ENCODE assay signal across 7 cellular contexts in the genomic region with DNA sequence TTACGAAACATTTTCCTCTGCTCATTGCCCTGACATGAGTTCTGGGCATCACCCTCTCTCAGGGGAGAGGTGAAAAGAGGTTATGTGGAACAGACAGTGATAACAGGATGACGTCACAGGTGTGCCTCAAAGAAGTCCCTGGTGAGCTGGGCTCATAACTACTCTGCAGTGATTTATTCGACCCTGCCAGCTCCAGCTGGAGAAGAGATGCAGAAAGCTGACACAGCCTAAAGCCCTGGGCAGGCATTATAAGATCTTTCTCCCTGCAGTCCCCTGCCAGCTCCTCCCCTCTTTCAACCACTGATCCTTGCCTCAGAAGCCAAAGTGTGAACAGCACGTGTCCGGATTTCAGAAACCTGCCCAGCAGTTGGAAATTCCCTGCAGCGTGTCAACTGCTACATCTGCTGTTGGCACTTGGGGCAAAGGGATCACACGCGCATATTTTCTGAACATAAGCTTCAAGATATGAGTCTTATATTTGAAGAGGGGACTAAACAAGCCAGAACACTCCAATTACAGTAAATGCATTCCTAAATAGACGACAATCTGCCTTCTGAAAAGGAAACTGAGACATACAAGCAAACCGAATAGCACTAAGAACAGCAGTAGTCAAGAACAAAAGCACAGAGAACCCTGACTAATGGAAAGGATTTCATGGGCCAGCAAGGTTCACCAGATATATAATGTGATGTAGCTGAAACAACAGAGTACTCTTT.
A peak's percentile ranks its signal among the peaks of the same experiment; 100 is the strongest.
DNase-seq lines count a peak whose midpoint lies in the region; ATAC-seq and TF ChIP-seq lines count a peak whose summit lies in the region.

No MANE protein-coding gene starts in this region.

- H3K4me2 ChIP-seq in fibroblast of lung (ENCODE audit: extremely low read depth, insufficient read depth, low read length) (peak overlapping the region; percentile 17), GM23338 (no peak overlapping the region)

- peak; percentile 51 for ATAC-seq in GM21737 (IDR thresholded peaks at IDR 0.05; ENCODE audit: unreplicated experiment)
- no peak for ATAC-seq in GM23338

- no peaks in the 10 kb centered on the region for H3K9me3 Mint-ChIP-seq in GM23338

- no peaks in the 10 kb centered on the region for H3F3A ChIP-seq in GM23338 (replicated peaks; ENCODE audit: low read depth)

- H3K9me2 ChIP-seq in GM23338 (ENCODE audit: insufficient read depth): no peaks in the 10 kb centered on the region

- H3K4me3 ChIP-seq in fibroblast of lung (replicated peaks in 1 of 4; ENCODE audit: control extremely low read depth in 1 of 4, insufficient read depth in 1 of 4, low read depth in 3 of 4, low read length in 4 of 4) (no peak overlapping the region), skeletal muscle cell (ENCODE audit: low read depth, low read length) (no peak overlapping the region), GM23338 (no peak overlapping the region), BE2C (ENCODE audit: low read depth, low read length) (no peak overlapping the region)

- H3K9ac ChIP-seq in fibroblast of lung (ENCODE audit: insufficient read depth, low read length): peak overlapping the region; percentile 33

- H3K4me1 ChIP-seq in fibroblast of lung (ENCODE audit: control insufficient read depth, extremely low read depth, insufficient read depth, low read length): peaks cover 10% of the 10 kb centered on the region
- H3K4me1 ChIP-seq in GM23338 (ENCODE audit: insufficient read depth): peaks cover 2% of the 10 kb centered on the region; the same call in 1 of the 2 replicates
- no peaks in the 10 kb centered on the region for H3K4me1 ChIP-seq in BE2C

- peak; percentile 42 to 51 for DNase-seq in activated CD8-positive, alpha-beta memory T cell treated with anti-CD3 and anti-CD28 coated beads for 4 hours (ENCODE audit: low read depth in 2 of 2)
- DNase-seq in fibroblast of lung (ENCODE audit: low read depth in 2 of 2): peak; percentile 65 to 83
- peak; percentile 87 for DNase-seq in skeletal muscle cell (ENCODE audit: low read depth)
- no peak for DNase-seq in GM23338 (ENCODE audit: low spot score)
- DNase-seq in BE2C: no peak
- DNase-seq in NCI-H2029 treated with DMSO at 0.1 percent for 48 hours (lab: John Stamatoyannopoulos, UW): no peak

- peak overlapping the region; percentile 71 for H3K27ac ChIP-seq in fibroblast of lung (ENCODE audit: insufficient read depth, low read length)
- no peak overlapping the region for H3K27ac ChIP-seq in GM23338 (ENCODE audit: low read depth)

- H3K4me3 Mint-ChIP-seq in GM23338: no peak overlapping the region

- TF ChIP-seq CTCF in fibroblast of lung (conservative IDR thresholded peaks at IDR 0.05 in 1 of 2, IDR thresholded peaks at IDR 0.05 in 1 of 2; ENCODE audit: low read depth in 1 of 2, low read length in 2 of 2) (no peak), GM23338 (conservative IDR thresholded peaks at IDR 0.05; ENCODE audit: low read depth in 2 of 2) (no peak), BE2C (IDR thresholded peaks at IDR 0.05; ENCODE audit: low read depth, low read length) (no peak)

- H4K20me1 ChIP-seq in fibroblast of lung (ENCODE audit: control insufficient read depth, extremely low read depth, insufficient read depth, low read length): no peaks in the 10 kb centered on the region
- peaks cover 4% of the 10 kb centered on the region for H4K20me1 ChIP-seq in GM23338 (replicated peaks; ENCODE audit: insufficient read depth)

- peaks cover 3% of the 10 kb centered on the region; the same call in 1 of the 3 replicates for H3K4me1 Mint-ChIP-seq in GM23338

- H3K27me3 ChIP-seq in fibroblast of lung (ENCODE audit: control insufficient read depth, insufficient read depth, low read length) (no peaks in the 10 kb centered on the region), GM23338 (ENCODE audit: insufficient read depth) (no peaks in the 10 kb centered on the region), BE2C (no peaks in the 10 kb centered on the region)

- H3K79me2 ChIP-seq in fibroblast of lung (ENCODE audit: control insufficient read depth, insufficient read depth, low read length) (no peaks in the 10 kb centered on the region), GM23338 (replicated peaks; ENCODE audit: insufficient read depth) (no peaks in the 10 kb centered on the region; the same call in none of the 2 replicates)

- H3K9me3 ChIP-seq in fibroblast of lung (ENCODE audit: control insufficient read depth, insufficient read depth, low read depth, low read length) (no peaks in the 10 kb centered on the region), BE2C (no peaks in the 10 kb centered on the region)

- peaks cover 4% of the 10 kb centered on the region for H3K27me3 Mint-ChIP-seq in GM23338 (ENCODE audit: insufficient read depth, low read depth, poor library complexity)

- no peaks in the 10 kb centered on the region; the same call in 2 of the 3 replicates for H3K36me3 Mint-ChIP-seq in GM23338 (ENCODE audit: low read depth)

- H2AFZ ChIP-seq in fibroblast of lung (ENCODE audit: low read length) (no peak overlapping the region), GM23338 (no peak overlapping the region)

- H3K36me3 ChIP-seq in fibroblast of lung (ENCODE audit: control insufficient read depth, insufficient read depth, low read length): no peaks in the 10 kb centered on the region
- H3K36me3 ChIP-seq in GM23338 (ENCODE audit: insufficient read depth): no peaks in the 10 kb centered on the region
- no peaks in the 10 kb centered on the region for H3K36me3 ChIP-seq in BE2C

- H3K27ac Mint-ChIP-seq in GM23338: no peak overlapping the region

TF ChIP-seq in GM23338, 12 proteins besides CTCF, POLR2A, EP300 and RAD21 (continues in another document):
- TF ChIP-seq CREB1 (CRISPR knock-in tag; IDR thresholded peaks at IDR 0.05; ENCODE audit: low read depth) (no peak), POLR2AphosphoS5 (IDR thresholded peaks at IDR 0.05; ENCODE audit: low read depth) (no peak), REST (IDR thresholded peaks at IDR 0.05; ENCODE audit: unreplicated experiment) (no peak), STAT1 (IDR thresholded peaks at IDR 0.05; ENCODE audit: unreplicated experiment) (no peak)

Comparison
In these comparisons a context has a peak if more than half of its experiments do, and no peak if none do; other contexts are left out.
1. DNase-seq: peak in activated CD8-positive, alpha-beta memory T cell treated with anti-CD3 and anti-CD28 coated beads for 4 hours (2 of 2), fibroblast of lung (2 of 2) and skeletal muscle cell (single experiment); none in GM23338 (single experiment), BE2C (single experiment) and NCI-H2029 treated with DMSO at 0.1 percent for 48 hours (single experiment).